9 cellular contexts compared by ENCODE assay signal in the genomic region with DNA sequence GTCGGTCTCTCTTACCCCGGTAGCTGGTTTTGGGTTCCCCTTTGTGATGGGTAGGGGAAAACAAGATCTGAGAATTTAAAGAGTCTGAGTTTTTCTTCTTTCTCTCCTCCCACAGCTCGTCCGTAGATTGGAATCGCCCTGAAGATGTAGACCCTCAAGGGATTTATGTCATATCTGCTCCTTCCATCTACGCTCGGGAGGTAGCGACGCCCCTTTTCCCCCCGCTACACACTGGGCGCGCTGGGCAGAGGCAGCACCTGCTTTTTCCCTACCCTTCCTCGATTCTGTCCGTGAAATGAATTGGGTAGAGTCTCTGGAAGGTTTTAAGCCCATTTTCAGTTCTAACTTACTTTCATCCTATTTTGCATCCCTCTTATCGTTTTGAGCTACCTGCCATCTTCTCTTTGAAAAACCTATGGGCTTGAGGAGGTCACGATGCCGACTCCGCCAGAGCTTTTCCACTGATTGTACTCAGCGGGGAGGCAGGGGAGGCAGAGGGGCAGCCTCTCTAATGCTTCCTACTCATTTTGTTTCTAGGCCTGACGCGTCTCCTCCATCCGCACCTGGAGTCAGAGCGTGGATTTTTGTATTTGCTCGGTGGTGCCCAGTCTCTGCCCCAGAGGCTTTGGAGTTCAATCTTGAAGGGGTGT. TPM values are rescaled to one million over a fixed set of nuclear protein-coding genes. Genes with fewer than 3 reads are reported as not detected.
A peak's percentile ranks its signal among the peaks of the same experiment; 100 is the strongest.
DNase-seq lines count a peak whose midpoint lies in the region; ATAC-seq and TF ChIP-seq lines count a peak whose summit lies in the region.
"Had no signal": no experiment of that assay in that cellular context is flagged by ENCODE, and none has a peak within 500 bp of the region (broad histone marks: within the 10 kb centered on the region; RNA-seq: fewer than 3 reads in every experiment).

No MANE protein-coding gene starts in this region.

- peak overlapping the region; percentile 66 for H3K4me3 Mint-ChIP-seq in activated CD4-positive, alpha-beta T cell treated with anti-CD3 and anti-CD28 coated beads, Interleukin-2, amount 10 ng/mL, durations not matched to agents 7 days and 5 days

- H3K27ac ChIP-seq in skin epidermis, result no peak overlapping the region

- no peak overlapping the region for H3K27ac Mint-ChIP-seq in activated CD4-positive, alpha-beta T cell treated with anti-CD3 and anti-CD28 coated beads, Interleukin-2, amount 10 ng/mL, durations not matched to agents 7 days and 5 days

- H3K4me3 ChIP-seq in fibroblast of mammary gland (ENCODE audit: control insufficient read depth, low read depth, low read length) (peak overlapping the region; percentile 44), skin epidermis (peak overlapping the region in 6 of 7 experiments; percentile 23 to 42 (median 35))

- CTCF ChIA-PET in activated CD4-positive, alpha-beta T cell treated with anti-CD3 and anti-CD28 coated beads, Interleukin-2, amount 10 ng/mL, durations not matched to agents 7 days and 5 days (lab: Charles Lee), result interaction anchor here (1.3 kb wide), 1 partner anchor 33 kb away, joined by 4 read pairs; no protein-coding TSS in a partner anchor

- peak; percentile 10; the same call in 2 of the 3 replicates for ATAC-seq in SK-N-SH treated with all-trans-retinoic acid at 6 μM for 48 hours

- peaks cover 27% of the 10 kb centered on the region for H3K4me1 Mint-ChIP-seq in activated CD4-positive, alpha-beta T cell treated with anti-CD3 and anti-CD28 coated beads, Interleukin-2, amount 10 ng/mL, durations not matched to agents 7 days and 5 days

- H3K9me3 Mint-ChIP-seq in activated CD4-positive, alpha-beta T cell treated with anti-CD3 and anti-CD28 coated beads, Interleukin-2, amount 10 ng/mL, durations not matched to agents 7 days and 5 days, result peaks cover 4% of the 10 kb centered on the region

- POLR2A ChIA-PET in activated CD4-positive, alpha-beta T cell treated with anti-CD3 and anti-CD28 coated beads, Interleukin-2, amount 10 ng/mL, durations not matched to agents 7 days and 5 days (lab: Charles Lee), result no interaction called here

- H3K27me3 Mint-ChIP-seq in activated CD4-positive, alpha-beta T cell treated with anti-CD3 and anti-CD28 coated beads, Interleukin-2, amount 10 ng/mL, durations not matched to agents 7 days and 5 days, result peaks cover 55% of the 10 kb centered on the region

- TF ChIP-seq CTCF in fibroblast of mammary gland (conservative IDR thresholded peaks at IDR 0.05; ENCODE audit: control insufficient read depth, insufficient read depth, low read depth, low read length), result no peak

- peaks cover 3% of the 10 kb centered on the region for H3K36me3 Mint-ChIP-seq in activated CD4-positive, alpha-beta T cell treated with anti-CD3 and anti-CD28 coated beads, Interleukin-2, amount 10 ng/mL, durations not matched to agents 7 days and 5 days (ENCODE audit: low read depth)

- DNase-seq in activated CD4-positive, alpha-beta T cell treated with anti-CD3 and anti-CD28 coated beads, Interleukin-2, amount 10 ng/mL, durations not matched to agents 7 days and 5 days, result no peak
- DNase-seq in activated CD4-positive, alpha-beta T cell treated with anti-CD3 and anti-CD28 coated beads, Interleukin-2, amount 50 U/mL, for 4 hours, result no peak
- DNase-seq in fibroblast of mammary gland (ENCODE audit: low read depth), result no peak
- DNase-seq in stimulated activated CD4-positive, alpha-beta T cell treated with anti-CD3 and anti-CD28 coated beads, Interleukin-4, amount 100 ng/mL, for 1 hour, result no peak
- no peak for DNase-seq in DMS153 treated with DMSO at 0.1 percent for 48 hours (lab: John Stamatoyannopoulos, UW; ENCODE audit: unreplicated experiment)
- DNase-seq in NCI-H2107 (lab: John Stamatoyannopoulos, UW), result no peak
- DNase-seq: NCI-H1694 had no signal

TF ChIP-seq in SK-N-SH treated with all-trans-retinoic acid at 6 μM for 48 hours, 23 proteins besides CTCF, POLR2A, EP300 and RAD21:
- no peak for TF ChIP-seq SNAI2 (CRISPR knock-in tag; IDR thresholded peaks at IDR 0.05)
- TF ChIP-seq PPARA (CRISPR knock-in tag; IDR thresholded peaks at IDR 0.05; ENCODE audit: borderline replicate concordance), result no peak
- no peak for TF ChIP-seq ZNF565 (CRISPR knock-in tag; conservative IDR thresholded peaks at IDR 0.05; ENCODE audit: low read depth)
- TF ChIP-seq, protein P1, sequence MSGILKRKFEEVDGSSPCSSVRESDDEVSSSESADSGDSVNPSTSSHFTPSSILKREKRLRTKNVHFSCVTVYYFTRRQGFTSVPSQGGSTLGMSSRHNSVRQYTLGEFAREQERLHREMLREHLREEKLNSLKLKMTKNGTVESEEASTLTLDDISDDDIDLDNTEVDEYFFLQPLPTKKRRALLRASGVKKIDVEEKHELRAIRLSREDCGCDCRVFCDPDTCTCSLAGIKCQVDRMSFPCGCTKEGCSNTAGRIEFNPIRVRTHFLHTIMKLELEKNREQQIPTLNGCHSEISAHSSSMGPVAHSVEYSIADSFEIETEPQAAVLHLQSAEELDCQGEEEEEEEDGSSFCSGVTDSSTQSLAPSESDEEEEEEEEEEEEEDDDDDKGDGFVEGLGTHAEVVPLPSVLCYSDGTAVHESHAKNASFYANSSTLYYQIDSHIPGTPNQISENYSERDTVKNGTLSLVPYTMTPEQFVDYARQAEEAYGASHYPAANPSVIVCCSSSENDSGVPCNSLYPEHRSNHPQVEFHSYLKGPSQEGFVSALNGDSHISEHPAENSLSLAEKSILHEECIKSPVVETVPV (CRISPR knock-in tag; IDR thresholded peaks at IDR 0.05), result no peak
- no peak for TF ChIP-seq TOX (CRISPR knock-in tag; IDR thresholded peaks at IDR 0.05; ENCODE audit: borderline replicate concordance)
- no peak for TF ChIP-seq RARB (CRISPR knock-in tag; IDR thresholded peaks at IDR 0.05)
- TF ChIP-seq TCF4 (CRISPR knock-in tag; IDR thresholded peaks at IDR 0.05; ENCODE audit: borderline replicate concordance), result no peak
- no peak for TF ChIP-seq ZNF8 (CRISPR knock-in tag; IDR thresholded peaks at IDR 0.05)
- no peak for TF ChIP-seq ARNTL (CRISPR knock-in tag; IDR thresholded peaks at IDR 0.05; ENCODE audit: borderline replicate concordance, low read depth)
- no peak for TF ChIP-seq ESRRG (CRISPR knock-in tag; IDR thresholded peaks at IDR 0.05)
- no peak for TF ChIP-seq ZFP30 (CRISPR knock-in tag; IDR thresholded peaks at IDR 0.05)
- TF ChIP-seq ISL1 (CRISPR knock-in tag; IDR thresholded peaks at IDR 0.05), result no peak
- TF ChIP-seq, protein P2, sequence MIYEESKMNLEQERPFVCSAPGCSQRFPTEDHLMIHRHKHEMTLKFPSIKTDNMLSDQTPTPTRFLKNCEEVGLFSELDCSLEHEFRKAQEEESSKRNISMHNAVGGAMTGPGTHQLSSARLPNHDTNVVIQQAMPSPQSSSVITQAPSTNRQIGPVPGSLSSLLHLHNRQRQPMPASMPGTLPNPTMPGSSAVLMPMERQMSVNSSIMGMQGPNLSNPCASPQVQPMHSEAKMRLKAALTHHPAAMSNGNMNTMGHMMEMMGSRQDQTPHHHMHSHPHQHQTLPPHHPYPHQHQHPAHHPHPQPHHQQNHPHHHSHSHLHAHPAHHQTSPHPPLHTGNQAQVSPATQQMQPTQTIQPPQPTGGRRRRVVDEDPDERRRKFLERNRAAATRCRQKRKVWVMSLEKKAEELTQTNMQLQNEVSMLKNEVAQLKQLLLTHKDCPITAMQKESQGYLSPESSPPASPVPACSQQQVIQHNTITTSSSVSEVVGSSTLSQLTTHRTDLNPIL (CRISPR knock-in tag; IDR thresholded peaks at IDR 0.05; ENCODE audit: low read depth), result no peak
- TF ChIP-seq GLIS3 (CRISPR knock-in tag; IDR thresholded peaks at IDR 0.05), result no peak
- no peak for TF ChIP-seq ZNF70 (CRISPR knock-in tag; IDR thresholded peaks at IDR 0.05)
- TF ChIP-seq ZFP3 (CRISPR knock-in tag; IDR thresholded peaks at IDR 0.05), result no peak
- no peak for TF ChIP-seq OSR1 (CRISPR knock-in tag; IDR thresholded peaks at IDR 0.05)
- TF ChIP-seq, protein P3, sequence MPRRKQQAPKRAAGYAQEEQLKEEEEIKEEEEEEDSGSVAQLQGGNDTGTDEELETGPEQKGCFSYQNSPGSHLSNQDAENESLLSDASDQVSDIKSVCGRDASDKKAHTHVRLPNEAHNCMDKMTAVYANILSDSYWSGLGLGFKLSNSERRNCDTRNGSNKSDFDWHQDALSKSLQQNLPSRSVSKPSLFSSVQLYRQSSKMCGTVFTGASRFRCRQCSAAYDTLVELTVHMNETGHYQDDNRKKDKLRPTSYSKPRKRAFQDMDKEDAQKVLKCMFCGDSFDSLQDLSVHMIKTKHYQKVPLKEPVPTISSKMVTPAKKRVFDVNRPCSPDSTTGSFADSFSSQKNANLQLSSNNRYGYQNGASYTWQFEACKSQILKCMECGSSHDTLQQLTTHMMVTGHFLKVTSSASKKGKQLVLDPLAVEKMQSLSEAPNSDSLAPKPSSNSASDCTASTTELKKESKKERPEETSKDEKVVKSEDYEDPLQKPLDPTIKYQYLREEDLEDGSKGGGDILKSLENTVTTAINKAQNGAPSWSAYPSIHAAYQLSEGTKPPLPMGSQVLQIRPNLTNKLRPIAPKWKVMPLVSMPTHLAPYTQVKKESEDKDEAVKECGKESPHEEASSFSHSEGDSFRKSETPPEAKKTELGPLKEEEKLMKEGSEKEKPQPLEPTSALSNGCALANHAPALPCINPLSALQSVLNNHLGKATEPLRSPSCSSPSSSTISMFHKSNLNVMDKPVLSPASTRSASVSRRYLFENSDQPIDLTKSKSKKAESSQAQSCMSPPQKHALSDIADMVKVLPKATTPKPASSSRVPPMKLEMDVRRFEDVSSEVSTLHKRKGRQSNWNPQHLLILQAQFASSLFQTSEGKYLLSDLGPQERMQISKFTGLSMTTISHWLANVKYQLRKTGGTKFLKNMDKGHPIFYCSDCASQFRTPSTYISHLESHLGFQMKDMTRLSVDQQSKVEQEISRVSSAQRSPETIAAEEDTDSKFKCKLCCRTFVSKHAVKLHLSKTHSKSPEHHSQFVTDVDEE (CRISPR knock-in tag; IDR thresholded peaks at IDR 0.05), result no peak
- no peak for TF ChIP-seq ZC3H10 (CRISPR knock-in tag; IDR thresholded peaks at IDR 0.05)
TF ChIP-seq in SK-N-SH treated with all-trans-retinoic acid at 6 μM for 48 hours: peak in this region for 0.

RNA-seq across cellular contexts. Expression of a gene that starts 7.1 kb away (rescaled TPM):
- not detected for total RNA-seq in activated CD4-positive, alpha-beta T cell treated with anti-CD3 and anti-CD28 coated beads, Interleukin-2, amount 10 ng/mL, durations not matched to agents 7 days and 5 days

RNA-seq across cellular contexts. Expression of a gene that starts 9.1 kb away (rescaled TPM):
- total RNA-seq in activated CD4-positive, alpha-beta T cell treated with anti-CD3 and anti-CD28 coated beads, Interleukin-2, amount 10 ng/mL, durations not matched to agents 7 days and 5 days, result under 1 TPM in 1 of 2 experiments, not detected in 1; 0.35 TPM

RNA-seq across cellular contexts. Expression of a gene that starts 24.8 kb away (rescaled TPM):
- 1 to 10 TPM; 3.4 to 5.1 TPM for total RNA-seq in activated CD4-positive, alpha-beta T cell treated with anti-CD3 and anti-CD28 coated beads, Interleukin-2, amount 10 ng/mL, durations not matched to agents 7 days and 5 days

RNA-seq across cellular contexts. Expression of a gene that starts 27.2 kb away (rescaled TPM):
- total RNA-seq in activated CD4-positive, alpha-beta T cell treated with anti-CD3 and anti-CD28 coated beads, Interleukin-2, amount 10 ng/mL, durations not matched to agents 7 days and 5 days, result 10 to 100 TPM; 45.7 to 56.8 TPM

RNA-seq across cellular contexts. Expression of a gene that starts 32.1 kb away (rescaled TPM):
- total RNA-seq in activated CD4-positive, alpha-beta T cell treated with anti-CD3 and anti-CD28 coated beads, Interleukin-2, amount 10 ng/mL, durations not matched to agents 7 days and 5 days, result 10 to 100 TPM; 17.2 to 20.3 TPM
